In the genomic region with DNA sequence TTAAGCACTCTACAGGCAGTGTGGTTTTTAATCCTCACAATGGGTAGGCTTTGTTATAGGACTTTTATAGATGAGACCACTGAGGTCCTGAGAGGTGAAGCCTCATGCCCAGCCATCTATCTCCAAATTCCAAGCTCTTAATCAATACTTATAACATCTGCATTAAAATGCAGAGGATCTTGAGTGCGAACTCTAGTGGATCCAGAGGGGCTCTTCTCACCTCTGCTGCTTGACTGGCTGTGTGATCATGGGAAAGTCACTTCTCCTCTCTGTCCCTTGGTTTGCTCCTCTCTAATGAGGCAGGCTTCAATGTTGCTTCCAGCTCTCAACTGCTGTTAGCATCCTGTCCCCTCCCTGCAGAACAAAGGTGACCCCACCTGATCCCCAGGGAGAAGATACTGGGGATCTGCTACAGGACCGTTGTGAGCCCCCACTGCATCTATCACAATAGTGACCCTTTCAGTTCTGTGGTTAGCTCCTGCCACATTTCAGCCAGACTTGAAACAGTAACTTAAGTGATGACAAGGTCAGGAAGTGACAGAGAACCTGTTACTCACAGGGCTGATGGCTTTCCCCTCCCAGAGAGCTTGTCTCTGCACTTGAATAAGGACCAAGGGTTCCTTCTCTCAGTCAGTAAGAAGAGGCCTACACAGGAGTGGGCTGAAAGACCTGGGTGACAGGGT, we compare ENCODE assay signal across 8 cellular contexts. TPM values are rescaled to one million over a fixed set of nuclear protein-coding genes. Genes with fewer than 3 reads are reported as not detected.
A peak's percentile ranks its signal among the peaks of the same experiment; 100 is the strongest.
DNase-seq lines count a peak whose midpoint lies in the region; ATAC-seq and TF ChIP-seq lines count a peak whose summit lies in the region.

No MANE protein-coding gene starts in this region.

- H3K27ac Mint-ChIP-seq in brain, result peak overlapping the region in 2 of 5 experiments; percentile 40 to 72

- TF ChIP-seq CTCF in brain (conservative IDR thresholded peaks at IDR 0.05) (no peak), tibial artery (IDR thresholded peaks at IDR 0.05) (no peak)

- H3K4me1 Mint-ChIP-seq in brain, result peaks cover 20% of the 10 kb centered on the region

- peaks cover 63% of the 10 kb centered on the region for H3K27me3 Mint-ChIP-seq in brain

- H3K4me3 ChIP-seq in rectal smooth muscle tissue (ENCODE audit: low read length) (peak overlapping the region; percentile 79), tibial artery (no peak overlapping the region)

- H3K9me3 Mint-ChIP-seq in brain, result no peaks in the 10 kb centered on the region

- DNase-seq in HT1080 (ENCODE audit: low read depth), result peak; percentile 7
- DNase-seq in SHP77 (lab: John Stamatoyannopoulos, UW), result no peak
- DNase-seq in AG20443 (ENCODE audit: low spot score), result no peak
- DNase-seq in tibial artery, result no peak
- no peak for DNase-seq in COR-L47 (lab: John Stamatoyannopoulos, UW)

- H3K27ac ChIP-seq in rectal smooth muscle tissue (ENCODE audit: low read depth, low read length), result no peak overlapping the region
- no peak overlapping the region for H3K27ac ChIP-seq in tibial artery

- ATAC-seq in GM19395 (IDR thresholded peaks at IDR 0.05; ENCODE audit: unreplicated experiment), result peak; percentile 55

- H3K9me3 ChIP-seq in tibial artery, result no peaks in the 10 kb centered on the region

- H3K9ac ChIP-seq in rectal smooth muscle tissue (ENCODE audit: low read length), result no peak overlapping the region

- peak overlapping the region; percentile 85 to 94 (median 89) for H3K4me3 Mint-ChIP-seq in brain

- intact Hi-C loops in tibial artery (cut with DNase I; ENCODE audit: low total_unique reads), result no loop called here

- H3K36me3 ChIP-seq in rectal smooth muscle tissue (ENCODE audit: control insufficient read depth, insufficient read depth, low read length) (no peaks in the 10 kb centered on the region), tibial artery (no peaks in the 10 kb centered on the region)

- H3K27me3 ChIP-seq in rectal smooth muscle tissue (ENCODE audit: control insufficient read depth, insufficient read depth, low read length) (peaks cover 7% of the 10 kb centered on the region), tibial artery (peaks cover 0 to 27% of the 10 kb centered on the region in 2 donors)

- H3K4me1 ChIP-seq in rectal smooth muscle tissue (ENCODE audit: control insufficient read depth, insufficient read depth, low read length) (no peaks in the 10 kb centered on the region), tibial artery (peaks cover 0 to 15% (median 11%) of the 10 kb centered on the region in 4 donors)

- no peaks in the 10 kb centered on the region for H3K36me3 Mint-ChIP-seq in brain

RNA-seq across cellular contexts. Expression of a gene that starts 1.3 kb away (rescaled TPM):
- total RNA-seq in HT1080 (2014; rRNA removed; shearing (Covaris generic)), result not detected in 2 replicates
- 0.02 and 0.09 TPM in 2 replicates for polyA plus RNA-seq in HT1080 (2015; cell fraction: cytosol; rRNA removed)
- polyA plus RNA-seq in HT1080 (2015; cell fraction: nucleus; rRNA removed), result not detected in 2 replicates
- polyA plus RNA-seq in brain (ENCODE audit: insufficient read depth, low read depth, low replicate concordance), result 5.2 TPM
